ENCODE assay signal across 8 cellular contexts in genomic region chr11:76444384-76445121, GRCh38. TPM values are rescaled to one million over a fixed set of nuclear protein-coding genes. Genes with fewer than 3 reads are reported as not detected.
DNase-seq lines count a peak whose midpoint lies in the region; ATAC-seq and TF ChIP-seq lines count a peak whose summit lies in the region.

EMSY (plus strand) TSS chr11:76445018; CDS start chr11:76446939, 1,921 bp downstream.

- peaks cover 24% of the 10 kb centered on the region for H3K79me2 ChIP-seq in KMS-11 (ENCODE audit: insufficient read depth, low read depth)

- peak within 1 kb of the TSS; percentile 68 for H3K4me2 ChIP-seq in KMS-11

- WGBS in esophagus, 2 donors = 0% methylated on average over 53 of the region's 53 CpGs

- peak within 1 kb of the TSS; percentile 83 for H3K27ac ChIP-seq in KMS-11
- H3K27ac ChIP-seq in Peyer's patch = peak within 1 kb of the TSS; percentile 84 to 95 (median 89)
- H3K27ac ChIP-seq in esophagus (ENCODE audit: low read depth in 2 of 2, low read length in 1 of 2) = peak within 1 kb of the TSS; percentile 91 to 95

- DNase-seq in DMS53 treated with DMSO at 0.1 percent for 48 hours (lab: John Stamatoyannopoulos, UW; ENCODE audit: unreplicated experiment) (peak; percentile 100), Peyer's patch (peak; percentile 94 to 98 (median 96))
- peak; percentile 91 to 92 for DNase-seq in activated T-cell treated with anti-CD3 and anti-CD28 coated beads, Interleukin-2, amount 50 U/mL, for 48 hours
- peak; percentile 74 to 79 for DNase-seq in stimulated activated CD8-positive, alpha-beta memory T cell treated with anti-CD3 and anti-CD28 coated beads, Interleukin-7, amount 100 ng/mL, for 1 hour (ENCODE audit: low read depth in 2 of 2)

- peak; percentile 98 for TF ChIP-seq POLR2A in Peyer's patch (IDR thresholded peaks at IDR 0.05)

- no peaks in the 10 kb centered on the region for H4K20me1 ChIP-seq in KMS-11 (ENCODE audit: insufficient read depth)

- ATAC-seq in GM21737 (IDR thresholded peaks at IDR 0.05; ENCODE audit: unreplicated experiment) = peak; percentile 91

- H3K4me1 ChIP-seq in KMS-11 (ENCODE audit: low read depth, poor library complexity, severe bottlenecking) (peaks cover 18% of the 10 kb centered on the region), Peyer's patch (peaks cover 0 to 18% (median 0%) of the 10 kb centered on the region in 4 donors), esophagus (ENCODE audit: control insufficient read depth in 2 of 2, insufficient read depth in 2 of 2, low read length in 1 of 2) (peaks cover 0 to 2% of the 10 kb centered on the region in 2 donors), mucosa of stomach (ENCODE audit: control insufficient read depth, insufficient read depth, low read length) (peaks cover 7% of the 10 kb centered on the region)

- peak within 1 kb of the TSS; percentile 82 for H2AFZ ChIP-seq in KMS-11 (ENCODE audit: low read depth)

- TF ChIP-seq CTCF in KMS-11 (conservative IDR thresholded peaks at IDR 0.05; ENCODE audit: low read depth, low read length) (no peak), Peyer's patch (IDR thresholded peaks at IDR 0.05) (peak in 1 of 6 experiments; percentile 3)

- H3K36me3 ChIP-seq in KMS-11 (ENCODE audit: insufficient read depth) = no peaks in the 10 kb centered on the region
- peaks cover 0 to 13% (median 0%) of the 10 kb centered on the region in 3 donors for H3K36me3 ChIP-seq in Peyer's patch
- H3K36me3 ChIP-seq in esophagus (ENCODE audit: control insufficient read depth in 2 of 2, insufficient read depth in 2 of 2, low read length in 1 of 2) = no peaks in the 10 kb centered on the region
- H3K36me3 ChIP-seq in mucosa of stomach (ENCODE audit: control insufficient read depth, insufficient read depth, low read length) = no peaks in the 10 kb centered on the region

- H3K9ac ChIP-seq in KMS-11 (peak within 1 kb of the TSS; percentile 96), mucosa of stomach (ENCODE audit: low read length) (peak within 1 kb of the TSS; percentile 97)

- H3K27me3 ChIP-seq in KMS-11 (ENCODE audit: insufficient read depth, low read depth) = no peaks in the 10 kb centered on the region
- no peaks in the 10 kb centered on the region for H3K27me3 ChIP-seq in Peyer's patch
- no peaks in the 10 kb centered on the region for H3K27me3 ChIP-seq in esophagus (ENCODE audit: control insufficient read depth in 1 of 2, insufficient read depth in 2 of 2, low read length in 2 of 2)
- H3K27me3 ChIP-seq in mucosa of stomach (ENCODE audit: control insufficient read depth, insufficient read depth, low read length) = no peaks in the 10 kb centered on the region

- H3K9me3 ChIP-seq in Peyer's patch (no peaks in the 10 kb centered on the region), esophagus (ENCODE audit: control insufficient read depth in 2 of 2, insufficient read depth in 1 of 2, low read depth in 1 of 2, low read length in 1 of 2) (no peaks in the 10 kb centered on the region), mucosa of stomach (ENCODE audit: control insufficient read depth, low read length) (no peaks in the 10 kb centered on the region)

- H3K4me3 ChIP-seq in KMS-11 (IDR thresholded peaks at IDR 0.05; ENCODE audit: insufficient read depth, low read depth, low read length) (no peak within 1 kb of the TSS), Peyer's patch (peak within 1 kb of the TSS; percentile 80 to 94 (median 86)), esophagus (ENCODE audit: low read depth in 1 of 2, low read length in 2 of 2) (peak within 1 kb of the TSS; percentile 87 to 94), mucosa of stomach (ENCODE audit: low read length) (peak within 1 kb of the TSS; percentile 100)

RNA-seq across cellular contexts. Expression of gene EMSY, which starts in this region (rescaled TPM):
- total RNA-seq in Peyer's patch = 10 to 100 TPM; 27.6 to 36.5 (median 32.0) TPM
- 1 to 10 TPM; 4.4 to 4.6 TPM for polyA plus RNA-seq in esophagus
